In genomic region chr1:3681898-3682806, GRCh38 we compare ENCODE assay signal across 19 cellular contexts. TPM values are rescaled to one million over a fixed set of nuclear protein-coding genes. Genes with fewer than 3 reads are reported as not detected.
DNase-seq lines count a peak whose midpoint lies in the region; ATAC-seq and TF ChIP-seq lines count a peak whose summit lies in the region.
"Had no signal": no experiment of that assay in that cellular context is flagged by ENCODE, and none has a peak within 500 bp of the region (broad histone marks: within the 10 kb centered on the region; RNA-seq: fewer than 3 reads in every experiment).

No MANE protein-coding gene starts in this region.

- DNase-seq in Right ventricle myocardium inferior (ENCODE audit: missing footprints) (peak; percentile 23), left ventricle myocardium inferior (no peak), chondrocyte (ENCODE audit: low spot score) (peak; percentile 92)
- no peak for DNase-seq in stimulated activated naive CD8-positive, alpha-beta T cell treated with anti-CD3 and anti-CD28 coated beads, Interleukin-15, amount 100 ng/mL, for 72 hours
- no peak for DNase-seq in stimulated activated naive CD8-positive, alpha-beta T cell treated with anti-CD3 and anti-CD28 coated beads, Interleukin-15, Interleukin-2, amounts not matched to agents 100 U/mL and 50 U/mL, for 24 hours
- no peak for DNase-seq in activated CD4-positive, alpha-beta memory T cell treated with anti-CD3 and anti-CD28 coated beads, Interleukin-2, amount 10 ng/mL, durations not matched to agents 7 days and 5 days
- DNase-seq: AML-193, Calu3, DMS 273 treated with DMSO at 0.1 percent for 48 hours, DMS53, DND-41, EL, IMR-90 had no signal

- peaks cover 9% of the 10 kb centered on the region for H3K4me1 ChIP-seq in left ventricle myocardium inferior
- H3K4me1 ChIP-seq: A549, HAP-1 had no signal

- no peak overlapping the region for H3K27ac ChIP-seq in left ventricle myocardium inferior (replicated peaks)
- H3K27ac ChIP-seq: 22Rv1, A549 had no signal

- H3K9me3 ChIP-seq in left ventricle myocardium inferior (replicated peaks) = no peaks in the 10 kb centered on the region
- H3K9me3 ChIP-seq: A549, HAP-1 had no signal

- no peak for ATAC-seq in Right ventricle myocardium inferior
- peak; percentile 29 for ATAC-seq in stimulated activated naive CD8-positive, alpha-beta T cell treated with anti-CD3 and anti-CD28 coated beads, Interleukin-15, amount 100 ng/mL, for 72 hours
- ATAC-seq in stimulated activated naive CD8-positive, alpha-beta T cell treated with anti-CD3 and anti-CD28 coated beads, Interleukin-15, Interleukin-2, amounts not matched to agents 100 U/mL and 50 U/mL, for 24 hours = no peak
- ATAC-seq in HG03521 (IDR thresholded peaks at IDR 0.05; ENCODE audit: unreplicated experiment) = no peak
- ATAC-seq: A549; CD8-positive, alpha-beta T cell; GM12878 had no signal

- no peak overlapping the region for H3K4me3 Mint-ChIP-seq in stimulated activated naive CD8-positive, alpha-beta T cell treated with anti-CD3 and anti-CD28 coated beads, Interleukin-15, amount 100 ng/mL, for 72 hours
- no peak overlapping the region for H3K4me3 Mint-ChIP-seq in chondrocyte (ENCODE audit: unreplicated experiment)
- H3K4me3 Mint-ChIP-seq in activated CD4-positive, alpha-beta memory T cell treated with anti-CD3 and anti-CD28 coated beads, Interleukin-2, amount 10 ng/mL, durations not matched to agents 7 days and 5 days = no peak overlapping the region
- H3K4me3 Mint-ChIP-seq: CD8-positive, alpha-beta T cell had no signal

- intact Hi-C loops in Right ventricle myocardium inferior (cut with DNase I) (no loop called here), left ventricle myocardium inferior (cut with micrococcal nuclease) (no loop called here)

- H3K27ac Mint-ChIP-seq in stimulated activated naive CD8-positive, alpha-beta T cell treated with anti-CD3 and anti-CD28 coated beads, Interleukin-15, amount 100 ng/mL, for 72 hours = no peak overlapping the region
- no peak overlapping the region for H3K27ac Mint-ChIP-seq in chondrocyte (ENCODE audit: unreplicated experiment)
- no peak overlapping the region for H3K27ac Mint-ChIP-seq in activated CD4-positive, alpha-beta memory T cell treated with anti-CD3 and anti-CD28 coated beads, Interleukin-2, amount 10 ng/mL, durations not matched to agents 7 days and 5 days
- H3K27ac Mint-ChIP-seq: CD8-positive, alpha-beta T cell had no signal

- H3K27me3 ChIP-seq in left ventricle myocardium inferior (ENCODE audit: low read depth) = peaks cover 53% of the 10 kb centered on the region

- H3K36me3 ChIP-seq in left ventricle myocardium inferior = no peaks in the 10 kb centered on the region
- H3K36me3 ChIP-seq: HAP-1 had no signal

- POLR2A ChIA-PET in activated CD4-positive, alpha-beta memory T cell treated with anti-CD3 and anti-CD28 coated beads, Interleukin-2, amount 10 ng/mL, durations not matched to agents 7 days and 5 days (lab: Charles Lee) = no interaction called here

- CTCF ChIA-PET in activated CD4-positive, alpha-beta memory T cell treated with anti-CD3 and anti-CD28 coated beads, Interleukin-2, amount 10 ng/mL, durations not matched to agents 7 days and 5 days (lab: Charles Lee) = no interaction called here

- no peaks in the 10 kb centered on the region for H3K9me3 Mint-ChIP-seq in stimulated activated naive CD8-positive, alpha-beta T cell treated with anti-CD3 and anti-CD28 coated beads, Interleukin-15, amount 100 ng/mL, for 72 hours
- H3K9me3 Mint-ChIP-seq in chondrocyte (ENCODE audit: low read depth) = no peaks in the 10 kb centered on the region
- H3K9me3 Mint-ChIP-seq in activated CD4-positive, alpha-beta memory T cell treated with anti-CD3 and anti-CD28 coated beads, Interleukin-2, amount 10 ng/mL, durations not matched to agents 7 days and 5 days = no peaks in the 10 kb centered on the region
- H3K9me3 Mint-ChIP-seq: CD8-positive, alpha-beta T cell had no signal

- H3K4me3 ChIP-seq in left ventricle myocardium inferior = no peak overlapping the region
- H3K4me3 ChIP-seq: A549, GM12878, HAP-1 had no signal

- peaks cover 29% of the 10 kb centered on the region for H3K4me1 Mint-ChIP-seq in stimulated activated naive CD8-positive, alpha-beta T cell treated with anti-CD3 and anti-CD28 coated beads, Interleukin-15, amount 100 ng/mL, for 72 hours
- H3K4me1 Mint-ChIP-seq in chondrocyte (ENCODE audit: low read depth) = no peaks in the 10 kb centered on the region
- H3K4me1 Mint-ChIP-seq in activated CD4-positive, alpha-beta memory T cell treated with anti-CD3 and anti-CD28 coated beads, Interleukin-2, amount 10 ng/mL, durations not matched to agents 7 days and 5 days = peaks cover 25% of the 10 kb centered on the region

- peaks cover 46% of the 10 kb centered on the region for H3K27me3 Mint-ChIP-seq in stimulated activated naive CD8-positive, alpha-beta T cell treated with anti-CD3 and anti-CD28 coated beads, Interleukin-15, amount 100 ng/mL, for 72 hours
- peaks cover 16% of the 10 kb centered on the region for H3K27me3 Mint-ChIP-seq in chondrocyte (ENCODE audit: low read depth)
- peaks cover 6% of the 10 kb centered on the region for H3K27me3 Mint-ChIP-seq in activated CD4-positive, alpha-beta memory T cell treated with anti-CD3 and anti-CD28 coated beads, Interleukin-2, amount 10 ng/mL, durations not matched to agents 7 days and 5 days

- no peaks in the 10 kb centered on the region for H3K36me3 Mint-ChIP-seq in chondrocyte (ENCODE audit: low read depth)
- no peaks in the 10 kb centered on the region for H3K36me3 Mint-ChIP-seq in activated CD4-positive, alpha-beta memory T cell treated with anti-CD3 and anti-CD28 coated beads, Interleukin-2, amount 10 ng/mL, durations not matched to agents 7 days and 5 days (ENCODE audit: low read depth)
- H3K36me3 Mint-ChIP-seq: CD8-positive, alpha-beta T cell had no signal

- TF ChIP-seq CTCF in left ventricle myocardium inferior (IDR thresholded peaks at IDR 0.05; ENCODE audit: borderline replicate concordance) = no peak
- TF ChIP-seq CTCF in chondrocyte (IDR thresholded peaks at IDR 0.05) = no peak

RNA-seq across cellular contexts. Expression of gene TP73, which starts 29.8 kb away (rescaled TPM):
- total RNA-seq in Right ventricle myocardium inferior (0.14 TPM), left ventricle myocardium inferior (0.05 TPM), chondrocyte (0.05 to 0.58 TPM in 2 of 3 replicates, not detected in the other)
- total RNA-seq in activated CD4-positive, alpha-beta memory T cell treated with anti-CD3 and anti-CD28 coated beads, Interleukin-2, amount 10 ng/mL, durations not matched to agents 7 days and 5 days = 1 to 10 TPM; 2.0 to 2.6 TPM
- total RNA-seq: CD8-positive, alpha-beta T cell; IMR-90 had no signal

RNA-seq across cellular contexts. Expression of gene WRAP73, which starts 32.2 kb away (rescaled TPM):
- total RNA-seq in Right ventricle myocardium inferior (14.6 TPM), left ventricle myocardium inferior (12.7 TPM), chondrocyte (12.6 to 17.6 TPM (median 15.5 TPM) in 3 replicates)
- total RNA-seq in activated CD4-positive, alpha-beta memory T cell treated with anti-CD3 and anti-CD28 coated beads, Interleukin-2, amount 10 ng/mL, durations not matched to agents 7 days and 5 days = 10 to 100 TPM; 34.7 to 38.9 TPM

RNA-seq across cellular contexts. Expression of gene TPRG1L, which starts 57.3 kb away (rescaled TPM):
- total RNA-seq in Right ventricle myocardium inferior = 46.1 TPM
- 54.0 TPM for total RNA-seq in left ventricle myocardium inferior
- 52.5 to 53.7 TPM (median 53.6 TPM) in 3 replicates for total RNA-seq in chondrocyte
- total RNA-seq in activated CD4-positive, alpha-beta memory T cell treated with anti-CD3 and anti-CD28 coated beads, Interleukin-2, amount 10 ng/mL, durations not matched to agents 7 days and 5 days = 10 to 100 TPM; 15.9 to 17.3 TPM

Comparison
In these comparisons a context has a peak if more than half of its experiments do, and no peak if none do; other contexts are left out.
1. DNase-seq: peak in Right ventricle myocardium inferior (single experiment) and chondrocyte (single experiment); none in left ventricle myocardium inferior (single experiment), stimulated activated naive CD8-positive, alpha-beta T cell treated with anti-CD3 and anti-CD28 coated beads, Interleukin-15, amount 100 ng/mL, for 72 hours (0 of 2), stimulated activated naive CD8-positive, alpha-beta T cell treated with anti-CD3 and anti-CD28 coated beads, Interleukin-15, Interleukin-2, amounts not matched to agents 100 U/mL and 50 U/mL, for 24 hours (single experiment) and activated CD4-positive, alpha-beta memory T cell treated with anti-CD3 and anti-CD28 coated beads, Interleukin-2, amount 10 ng/mL, durations not matched to agents 7 days and 5 days (single experiment).